Comparison of ENCODE assay signal across 8 cellular contexts in the genomic region with DNA sequence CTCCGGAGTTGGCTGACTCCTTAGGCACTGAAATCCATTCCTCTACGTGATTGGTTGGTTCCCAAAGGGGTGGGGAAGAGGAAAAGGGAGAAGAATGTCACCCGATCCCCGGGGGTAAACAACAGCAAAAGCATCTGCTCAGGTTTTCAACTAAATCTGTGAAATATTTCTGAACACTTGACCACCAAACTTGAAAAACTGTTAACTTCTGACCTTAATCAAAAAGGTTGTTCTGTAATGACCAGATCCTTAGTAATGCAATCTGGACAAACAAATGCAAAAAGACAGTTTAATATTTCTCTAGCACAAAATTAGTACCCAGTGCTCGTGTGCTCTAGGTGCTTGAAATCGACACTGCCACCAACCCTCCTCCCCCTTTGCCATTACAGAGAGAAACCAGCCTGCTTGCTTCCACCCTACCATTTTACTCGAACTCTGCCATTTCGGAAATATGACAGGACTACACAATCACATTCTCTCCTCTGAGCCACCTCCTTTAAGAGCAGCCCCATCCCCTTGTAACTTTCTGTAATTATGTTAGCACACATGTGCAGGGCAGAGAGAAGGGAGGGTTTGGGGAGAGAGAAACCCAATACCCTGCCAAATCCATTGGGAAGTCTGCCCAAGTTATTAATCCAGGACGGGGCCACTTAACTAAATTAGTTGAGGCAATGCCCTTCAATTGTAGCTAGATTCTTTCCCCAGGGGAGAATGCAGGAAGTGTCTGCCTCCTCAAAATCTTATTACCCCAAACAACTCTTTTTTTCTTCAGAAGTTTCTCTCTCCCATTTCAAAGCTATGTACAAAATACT.
DNase-seq lines count a peak whose midpoint lies in the region; ATAC-seq and TF ChIP-seq lines count a peak whose summit lies in the region.

No MANE protein-coding gene starts in this region.

- H3K27ac ChIP-seq in tibial nerve = peak overlapping the region; percentile 66 to 92 (median 76)

- ATAC-seq in HG03196 (IDR thresholded peaks at IDR 0.05; ENCODE audit: unreplicated experiment) = no peak
- no peak for ATAC-seq in HG03521 (IDR thresholded peaks at IDR 0.05; ENCODE audit: unreplicated experiment)

- no peaks in the 10 kb centered on the region for H3K9me3 ChIP-seq in tibial nerve

- peaks cover 0 to 79% (median 25%) of the 10 kb centered on the region in 4 donors for H3K4me1 ChIP-seq in tibial nerve

- DNase-seq in COR-L47 (lab: John Stamatoyannopoulos, UW) (peak; percentile 84), LNCaP clone FGC (ENCODE audit: low read depth) (peak; percentile 91), endothelial cell (ENCODE audit: low spot score) (peak; percentile 55), medulla oblongata (ENCODE audit: extremely low spot score) (peak; percentile 97), tibial nerve (ENCODE audit: low spot score in 2 of 2) (peak; percentile 22 to 73)

- H3K27me3 Mint-ChIP-seq in endothelial cell (ENCODE audit: unreplicated experiment) = no peaks in the 10 kb centered on the region

- no peaks in the 10 kb centered on the region for H3K36me3 ChIP-seq in tibial nerve

- H3K27ac Mint-ChIP-seq in endothelial cell (ENCODE audit: unreplicated experiment) = peak overlapping the region; percentile 95

- H3K4me3 ChIP-seq in LNCaP clone FGC (ENCODE audit: low read depth, low read length) = peak overlapping the region; percentile 44
- H3K4me3 ChIP-seq in tibial nerve = peak overlapping the region; percentile 34 to 55 (median 35)

- TF ChIP-seq CTCF in LNCaP clone FGC (IDR thresholded peaks at IDR 0.05; ENCODE audit: control insufficient read depth, extremely low read depth, insufficient read depth) = no peak
- no peak for TF ChIP-seq CTCF in endothelial cell (IDR thresholded peaks at IDR 0.05; ENCODE audit: unreplicated experiment)
- no peak for TF ChIP-seq CTCF in tibial nerve (IDR thresholded peaks at IDR 0.05)

- peak in 1 of 2 donors; percentile 83 for TF ChIP-seq EP300 in tibial nerve (IDR thresholded peaks at IDR 0.05)

- H3K9me3 Mint-ChIP-seq in endothelial cell (ENCODE audit: unreplicated experiment) = no peaks in the 10 kb centered on the region

- H3K27me3 ChIP-seq in tibial nerve = no peaks in the 10 kb centered on the region

- WGBS in tibial nerve, 2 donors = 0 to 1% methylated on average over 9 of the region's 9 CpGs

- H3K4me1 Mint-ChIP-seq in endothelial cell (ENCODE audit: unreplicated experiment) = peaks cover 61% of the 10 kb centered on the region

- TF ChIP-seq POLR2A in Raji (IDR thresholded peaks at IDR 0.05; ENCODE audit: insufficient read depth, low read depth, low read length) (peak; percentile 40; the same call in 1 of the 2 replicates), tibial nerve (IDR thresholded peaks at IDR 0.05) (peak in 1 of 2 donors; percentile 45)

- peak overlapping the region; percentile 80 for H3K4me3 Mint-ChIP-seq in endothelial cell (ENCODE audit: unreplicated experiment)

- no peaks in the 10 kb centered on the region for H3K36me3 Mint-ChIP-seq in endothelial cell (ENCODE audit: low read depth, unreplicated experiment)
